ENCODE assay signal across 26 cellular contexts in genomic region chr1:76726251-76726650, GRCh38.
DNase-seq lines count a peak whose midpoint lies in the region; ATAC-seq, FAIRE-seq and TF ChIP-seq lines count a peak whose summit lies in the region.
"Had no signal": no experiment of that assay in that cellular context is flagged by ENCODE, and none has a peak within 500 bp of the region (broad histone marks: within the 10 kb centered on the region; RNA-seq: fewer than 3 reads in every experiment).

No MANE protein-coding gene starts in this region.

- no peaks in the 10 kb centered on the region for H4K20me1 ChIP-seq in GM23248 (ENCODE audit: insufficient read depth)

- DNase-seq in GM23248: peak; percentile 39
- DNase-seq in NCI-H446 treated with DMSO at 0.1 percent for 48 hours (lab: John Stamatoyannopoulos, UW): peak; percentile 42
- peak; percentile 20 for DNase-seq in fibroblast of gingiva (ENCODE audit: low read depth)
- DNase-seq in small intestine: peak; percentile 4
- DNase-seq in activated CD4-positive, alpha-beta memory T cell treated with anti-CD3 and anti-CD28 coated beads for 36 hours: no peak
- no peak for DNase-seq in foreskin keratinocyte
- DNase-seq: activated CD4-positive, alpha-beta T cell treated with anti-CD3 and anti-CD28 coated beads, Interleukin-2, amount 50 U/mL, for 48 hours; CD4-positive, alpha-beta memory T cell; central memory CD4-positive, alpha-beta T cell; dermis blood vessel endothelial cell; DMS153; GOT3; MV-4-11; NCI-H146; pancreas; RPMI8226; stimulated activated CD4-positive, alpha-beta T cell treated with anti-CD3 and anti-CD28 coated beads, Interleukin-4, amount 100 ng/mL, for 1 hour had no signal

- no peak overlapping the region for H3K9ac ChIP-seq in GM23248

- ATAC-seq in stimulated activated memory B cell treated with anti-CD40 and anti-IgM and Interleukin-4, amounts not matched to agents 10 μg/mL and 1 μg/mL and 100 μg/mL, for 72 hours: no peak
- no peak for ATAC-seq in foreskin keratinocyte
- ATAC-seq: stimulated activated effector memory CD8-positive, alpha-beta T cell treated with anti-CD3 and anti-CD28 coated beads, Interleukin-12 subunit alpha, Interleukin-12 subunit beta, amount 100 ng/mL, for 72 hours had no signal

- no peaks in the 10 kb centered on the region for H3K36me3 Mint-ChIP-seq in activated CD4-positive, alpha-beta memory T cell treated with anti-CD3 and anti-CD28 coated beads for 36 hours
- H3K36me3 Mint-ChIP-seq in stimulated activated memory B cell treated with anti-CD40 and anti-IgM and Interleukin-4, amounts not matched to agents 10 μg/mL and 1 μg/mL and 100 μg/mL, for 72 hours: no peaks in the 10 kb centered on the region
- H3K36me3 Mint-ChIP-seq: activated naive CD8-positive, alpha-beta T cell; CD4-positive, alpha-beta memory T cell; stimulated activated effector memory CD8-positive, alpha-beta T cell treated with anti-CD3 and anti-CD28 coated beads, Interleukin-12 subunit alpha, Interleukin-12 subunit beta, amount 100 ng/mL, for 72 hours had no signal

- CTCF ChIA-PET in activated CD4-positive, alpha-beta memory T cell treated with anti-CD3 and anti-CD28 coated beads for 36 hours (lab: Charles Lee): interaction anchor here (1.2 kb wide), 1 partner anchor 572 kb away, joined by 4 read pairs; no protein-coding TSS in a partner anchor

- no peak overlapping the region for H3K4me3 Mint-ChIP-seq in activated CD4-positive, alpha-beta memory T cell treated with anti-CD3 and anti-CD28 coated beads for 36 hours
- no peak overlapping the region for H3K4me3 Mint-ChIP-seq in stimulated activated memory B cell treated with anti-CD40 and anti-IgM and Interleukin-4, amounts not matched to agents 10 μg/mL and 1 μg/mL and 100 μg/mL, for 72 hours
- H3K4me3 Mint-ChIP-seq: activated naive CD8-positive, alpha-beta T cell; CD4-positive, alpha-beta memory T cell; nephron; stimulated activated effector memory CD8-positive, alpha-beta T cell treated with anti-CD3 and anti-CD28 coated beads, Interleukin-12 subunit alpha, Interleukin-12 subunit beta, amount 100 ng/mL, for 72 hours had no signal

- H3K4me1 ChIP-seq in GM23248 (ENCODE audit: insufficient read depth): no peaks in the 10 kb centered on the region
- H3K4me1 ChIP-seq in small intestine (ENCODE audit: control insufficient read depth in 2 of 2, insufficient read depth in 1 of 2, low read depth in 1 of 2, low read length in 1 of 2): no peaks in the 10 kb centered on the region
- no peaks in the 10 kb centered on the region for H3K4me1 ChIP-seq in foreskin keratinocyte
- H3K4me1 ChIP-seq: pancreas, suprapubic skin had no signal

- H3K36me3 ChIP-seq in GM23248 (ENCODE audit: low read depth): no peaks in the 10 kb centered on the region
- H3K36me3 ChIP-seq in small intestine (ENCODE audit: control insufficient read depth in 2 of 2, insufficient read depth in 2 of 2, low read length in 2 of 2): no peaks in the 10 kb centered on the region
- H3K36me3 ChIP-seq: pancreas, suprapubic skin had no signal

- H3K27me3 Mint-ChIP-seq in activated CD4-positive, alpha-beta memory T cell treated with anti-CD3 and anti-CD28 coated beads for 36 hours: no peaks in the 10 kb centered on the region
- no peaks in the 10 kb centered on the region for H3K27me3 Mint-ChIP-seq in stimulated activated memory B cell treated with anti-CD40 and anti-IgM and Interleukin-4, amounts not matched to agents 10 μg/mL and 1 μg/mL and 100 μg/mL, for 72 hours
- H3K27me3 Mint-ChIP-seq: activated naive CD8-positive, alpha-beta T cell; CD4-positive, alpha-beta memory T cell had no signal

- no peaks in the 10 kb centered on the region for H3K9me2 ChIP-seq in GM23248 (ENCODE audit: insufficient read depth)

- TF ChIP-seq CTCF in foreskin keratinocyte (conservative IDR thresholded peaks at IDR 0.05): no peak

- POLR2A ChIA-PET in activated CD4-positive, alpha-beta memory T cell treated with anti-CD3 and anti-CD28 coated beads for 36 hours (lab: Charles Lee): no interaction called here

- FAIRE-seq in small intestine (lab: Jason Lieb, UNC): no peak
- FAIRE-seq: astrocyte, pancreas, TTC549, urothelium cell line had no signal

- H3K27ac ChIP-seq in GM23248 (no peak overlapping the region), small intestine (ENCODE audit: low read depth in 1 of 2, low read length in 1 of 2) (no peak overlapping the region), foreskin keratinocyte (no peak overlapping the region)
- H3K27ac ChIP-seq: pancreas, suprapubic skin had no signal

- intact Hi-C loops in activated CD4-positive, alpha-beta memory T cell treated with anti-CD3 and anti-CD28 coated beads for 36 hours (cut with micrococcal nuclease): no loop called here

- H3K27me3 ChIP-seq in GM23248 (replicated peaks; ENCODE audit: insufficient read depth) (no peaks in the 10 kb centered on the region), small intestine (ENCODE audit: control insufficient read depth in 2 of 2, insufficient read depth in 2 of 2, low read length in 2 of 2) (no peaks in the 10 kb centered on the region), foreskin keratinocyte (no peaks in the 10 kb centered on the region)
- H3K27me3 ChIP-seq: pancreas, suprapubic skin had no signal

- H3K4me2 ChIP-seq in GM23248 (ENCODE audit: unreplicated experiment): no peak overlapping the region

- no peaks in the 10 kb centered on the region for H3K79me2 ChIP-seq in GM23248 (ENCODE audit: insufficient read depth)

- no peaks in the 10 kb centered on the region for H3K9me3 Mint-ChIP-seq in activated CD4-positive, alpha-beta memory T cell treated with anti-CD3 and anti-CD28 coated beads for 36 hours
- H3K9me3 Mint-ChIP-seq in stimulated activated memory B cell treated with anti-CD40 and anti-IgM and Interleukin-4, amounts not matched to agents 10 μg/mL and 1 μg/mL and 100 μg/mL, for 72 hours: no peaks in the 10 kb centered on the region
- H3K9me3 Mint-ChIP-seq: CD4-positive, alpha-beta memory T cell; nephron; stimulated activated effector memory CD8-positive, alpha-beta T cell treated with anti-CD3 and anti-CD28 coated beads, Interleukin-12 subunit alpha, Interleukin-12 subunit beta, amount 100 ng/mL, for 72 hours had no signal

- no peaks in the 10 kb centered on the region for H3K9me3 ChIP-seq in GM23248 (ENCODE audit: low read depth)
- H3K9me3 ChIP-seq in small intestine (ENCODE audit: control insufficient read depth, low read depth): no peaks in the 10 kb centered on the region
- H3K9me3 ChIP-seq: pancreas, suprapubic skin had no signal

- peak overlapping the region; percentile 55 for H2AFZ ChIP-seq in GM23248

- in situ Hi-C loops in GM23248 (cut with MboI): no loop called here

- no peak overlapping the region for H3K4me3 ChIP-seq in GM23248
- H3K4me3 ChIP-seq in small intestine (ENCODE audit: low read depth in 1 of 2, low read length in 2 of 2): no peak overlapping the region
- H3K4me3 ChIP-seq: lung, pancreas, suprapubic skin had no signal

- WGBS in GM23248 (ENCODE audit: low coverage in 1 of 2, low lambda C conversion rate in 2 of 2, missing lambda C conversion rate in 2 of 2), 2 experiments: 2 to 5% methylated on average over 3 of the region's 3 CpGs
- 67 to 81% (median 74%) methylated on average over 3 of the region's 3 CpGs for WGBS in small intestine, 3 donors

- no peaks in the 10 kb centered on the region for H3F3A ChIP-seq in GM23248 (ENCODE audit: insufficient read depth)

- H3K27ac Mint-ChIP-seq in activated CD4-positive, alpha-beta memory T cell treated with anti-CD3 and anti-CD28 coated beads for 36 hours: no peak overlapping the region
- H3K27ac Mint-ChIP-seq in stimulated activated memory B cell treated with anti-CD40 and anti-IgM and Interleukin-4, amounts not matched to agents 10 μg/mL and 1 μg/mL and 100 μg/mL, for 72 hours: no peak overlapping the region
- H3K27ac Mint-ChIP-seq: activated naive CD8-positive, alpha-beta T cell; CD4-positive, alpha-beta memory T cell; nephron; stimulated activated effector memory CD8-positive, alpha-beta T cell treated with anti-CD3 and anti-CD28 coated beads, Interleukin-12 subunit alpha, Interleukin-12 subunit beta, amount 100 ng/mL, for 72 hours had no signal

- H3K4me1 Mint-ChIP-seq in activated CD4-positive, alpha-beta memory T cell treated with anti-CD3 and anti-CD28 coated beads for 36 hours (ENCODE audit: low read depth): no peaks in the 10 kb centered on the region
- no peaks in the 10 kb centered on the region for H3K4me1 Mint-ChIP-seq in stimulated activated memory B cell treated with anti-CD40 and anti-IgM and Interleukin-4, amounts not matched to agents 10 μg/mL and 1 μg/mL and 100 μg/mL, for 72 hours
- H3K4me1 Mint-ChIP-seq: CD4-positive, alpha-beta memory T cell; nephron; stimulated activated effector memory CD8-positive, alpha-beta T cell treated with anti-CD3 and anti-CD28 coated beads, Interleukin-12 subunit alpha, Interleukin-12 subunit beta, amount 100 ng/mL, for 72 hours had no signal

Comparison
In these comparisons a context has a peak if more than half of its experiments do, and no peak if none do; other contexts are left out.
1. DNase-seq: peak in GM23248 (single experiment), NCI-H446 treated with DMSO at 0.1 percent for 48 hours (single experiment), fibroblast of gingiva (single experiment) and small intestine (single experiment); none in activated CD4-positive, alpha-beta memory T cell treated with anti-CD3 and anti-CD28 coated beads for 36 hours (single experiment) and foreskin keratinocyte (0 of 2).